ENCODE assay signal across 18 cellular contexts in the genomic region with DNA sequence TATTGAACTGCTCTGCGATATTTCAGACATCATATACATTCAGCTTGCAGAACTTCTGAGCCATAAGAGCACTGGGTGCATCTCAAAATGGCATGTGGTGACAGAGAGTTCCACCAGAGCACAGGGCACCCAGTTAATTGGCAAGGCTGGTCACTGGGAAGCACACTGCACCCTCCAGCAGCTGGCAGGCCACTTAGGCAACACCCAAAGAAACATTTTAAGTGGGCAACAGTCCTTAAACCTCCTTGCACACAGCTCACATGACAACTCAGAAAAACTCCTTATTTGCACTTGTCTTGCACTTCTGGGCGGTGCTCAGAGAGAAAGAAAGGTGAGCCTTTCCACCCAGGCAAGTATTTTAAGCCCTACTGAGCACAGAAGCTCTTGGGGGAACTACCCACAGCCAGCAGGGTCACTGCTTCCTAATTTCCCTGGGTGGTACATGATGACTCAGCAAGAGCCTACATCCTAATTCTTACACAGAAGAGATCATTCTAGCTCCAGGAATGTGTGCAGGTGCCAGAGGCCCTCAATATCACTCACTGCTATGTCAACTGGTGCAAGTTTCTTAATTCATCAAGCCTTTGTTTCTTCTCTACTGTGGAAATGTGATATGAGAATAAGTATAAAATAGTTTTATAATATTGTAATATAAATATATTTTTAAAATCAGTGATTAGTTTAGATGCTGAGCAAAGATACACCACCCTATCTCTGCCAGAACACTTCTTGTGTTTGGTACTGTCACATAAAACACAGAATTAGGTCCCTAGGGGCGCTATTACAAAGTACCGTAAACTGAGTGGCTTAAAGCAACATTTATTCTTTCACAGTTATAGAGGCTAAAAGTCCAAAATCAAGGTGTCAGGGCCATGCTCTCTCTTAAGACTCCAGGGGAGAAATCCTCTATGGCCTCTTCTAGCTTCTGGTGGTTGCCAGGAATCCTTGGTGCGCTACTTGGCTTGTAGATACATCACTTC.
"Had no signal": no experiment of that assay in that cellular context is flagged by ENCODE, and none has a peak within 500 bp of the region (broad histone marks: within the 10 kb centered on the region; RNA-seq: fewer than 3 reads in every experiment).

No MANE protein-coding gene starts in this region.

- H3K27me3 Mint-ChIP-seq: activated naive CD4-positive, alpha-beta T cell treated with anti-CD3 and anti-CD28 coated beads, Interleukin-2, amount 10 ng/mL, durations not matched to agents 7 days and 5 days; T-cell had no signal

- H3K4me1 Mint-ChIP-seq: activated naive CD4-positive, alpha-beta T cell treated with anti-CD3 and anti-CD28 coated beads, Interleukin-2, amount 10 ng/mL, durations not matched to agents 7 days and 5 days; naive thymus-derived CD8-positive, alpha-beta T cell; T-cell had no signal

- H3K27ac Mint-ChIP-seq: activated naive CD4-positive, alpha-beta T cell treated with anti-CD3 and anti-CD28 coated beads, Interleukin-2, amount 10 ng/mL, durations not matched to agents 7 days and 5 days; activated T-helper 2 cell treated with anti-CD3 and anti-CD28 coated beads, Interferon-gamma antibody, Interleukin-2, Interleukin-4, amounts not matched to agents 10 μg/mL and 5 μg/mL and 100 μg/mL, durations not matched to agents 14 hours and 24 hours and 36 hours; naive thymus-derived CD8-positive, alpha-beta T cell; T-cell had no signal

- H3K9me3 Mint-ChIP-seq: activated naive CD4-positive, alpha-beta T cell treated with anti-CD3 and anti-CD28 coated beads, Interleukin-2, amount 10 ng/mL, durations not matched to agents 7 days and 5 days; activated T-helper 2 cell treated with anti-CD3 and anti-CD28 coated beads, Interferon-gamma antibody, Interleukin-2, Interleukin-4, amounts not matched to agents 10 μg/mL and 5 μg/mL and 100 μg/mL, durations not matched to agents 14 hours and 24 hours and 36 hours had no signal

- FAIRE-seq: astrocyte had no signal

- H3K27ac ChIP-seq: cardiac muscle cell, gastroesophageal sphincter, heart right ventricle, skin epidermis had no signal

- H3K27me3 ChIP-seq: cardiac muscle cell, gastroesophageal sphincter, heart right ventricle had no signal

- H3K4me3 Mint-ChIP-seq: activated naive CD4-positive, alpha-beta T cell treated with anti-CD3 and anti-CD28 coated beads, Interleukin-2, amount 10 ng/mL, durations not matched to agents 7 days and 5 days; naive thymus-derived CD8-positive, alpha-beta T cell; T-cell had no signal

- H3K36me3 ChIP-seq: cardiac muscle cell, gastroesophageal sphincter, heart right ventricle had no signal

- H3K4me1 ChIP-seq: gastroesophageal sphincter had no signal

- H3K9me3 ChIP-seq: gastroesophageal sphincter, heart right ventricle, mucosa of descending colon had no signal

- ATAC-seq: gastroesophageal sphincter; heart right ventricle; mucosa of descending colon; naive thymus-derived CD8-positive, alpha-beta T cell; T-cell had no signal

- H3K36me3 Mint-ChIP-seq: activated naive CD4-positive, alpha-beta T cell treated with anti-CD3 and anti-CD28 coated beads, Interleukin-2, amount 10 ng/mL, durations not matched to agents 7 days and 5 days; naive thymus-derived CD8-positive, alpha-beta T cell; T-cell had no signal

- H3K4me3 ChIP-seq: cardiac muscle cell, gastroesophageal sphincter, heart right ventricle, mucosa of descending colon, skin epidermis had no signal

- DNase-seq: activated CD4-positive, CD25-positive, alpha-beta regulatory T cell treated with anti-CD3 and anti-CD28 coated beads, Interleukin-2, amount 50 U/mL, for 72 hours; activated naive CD4-positive, alpha-beta T cell treated with anti-CD3 and anti-CD28 coated beads, Interleukin-2, amount 10 ng/mL, durations not matched to agents 7 days and 5 days; heart right ventricle; mucosa of descending colon; naive thymus-derived CD8-positive, alpha-beta T cell; posterior cingulate gyrus; stimulated activated CD4-positive, alpha-beta T cell treated with anti-CD3 and anti-CD28 coated beads, Interleukin-4, amount 100 ng/mL, for 4 hours; stimulated activated CD8-positive, alpha-beta memory T cell treated with anti-CD3 and anti-CD28 coated beads, Interleukin-4, amount 100 ng/mL, for 48 hours; stimulated activated naive CD4-positive, alpha-beta T cell treated with Interleukin-2 at 50 U/mL for 16 hours; substantia nigra; T-cell; T1000; trophoblast cell had no signal
